ENCODE assay signal across 7 cellular contexts in genomic region chr12:89351489-89352241, GRCh38. TPM values are rescaled to one million over a fixed set of nuclear protein-coding genes. Genes with fewer than 3 reads are reported as not detected.
DNase-seq lines count a peak whose midpoint lies in the region; ATAC-seq, FAIRE-seq and TF ChIP-seq lines count a peak whose summit lies in the region.

No MANE protein-coding gene starts in this region.

- H3K9ac ChIP-seq in keratinocyte (ENCODE audit: control insufficient read depth, extremely low read depth, insufficient read depth, low read length) = peak overlapping the region; percentile 89

- no peak overlapping the region for H2AFZ ChIP-seq in keratinocyte (ENCODE audit: control insufficient read depth, low read length)

- TF ChIP-seq CTCF in body of pancreas (IDR thresholded peaks at IDR 0.05) = no peak
- TF ChIP-seq CTCF in keratinocyte (optimal IDR thresholded peaks at IDR 0.05 in 1 of 3, IDR thresholded peaks at IDR 0.05 in 1 of 3, conservative IDR thresholded peaks at IDR 0.05 in 1 of 3; ENCODE audit: extremely low read depth in 1 of 3, insufficient read depth in 2 of 3, low read length in 3 of 3) = no peak

- H3K4me1 ChIP-seq in body of pancreas = peaks cover 46% of the 10 kb centered on the region
- peaks cover 44% of the 10 kb centered on the region for H3K4me1 ChIP-seq in keratinocyte (ENCODE audit: control insufficient read depth, extremely low read depth, insufficient read depth, low read length)

- H3K9me3 ChIP-seq in body of pancreas = no peaks in the 10 kb centered on the region
- no peaks in the 10 kb centered on the region for H3K9me3 ChIP-seq in keratinocyte (ENCODE audit: control insufficient read depth, low read depth, low read length)

- intact Hi-C loops in body of pancreas (cut with DNase I) = no loop called here

- H3K36me3 ChIP-seq in body of pancreas (replicated peaks in 1 of 2; ENCODE audit: insufficient read depth in 1 of 2, low read depth in 2 of 2) = no peaks in the 10 kb centered on the region
- peaks cover 18 to 31% of the 10 kb centered on the region in 2 experiments for H3K36me3 ChIP-seq in keratinocyte (ENCODE audit: control insufficient read depth in 2 of 2, extremely low read depth in 1 of 2, insufficient read depth in 2 of 2, low read length in 2 of 2)

- peak overlapping the region; percentile 99 to 100 (median 100) for H3K27ac ChIP-seq in body of pancreas
- H3K27ac ChIP-seq in keratinocyte (ENCODE audit: control insufficient read depth, insufficient read depth, low read length) = peak overlapping the region; percentile 83

- peak in 1 of 3 donors; percentile 33 for TF ChIP-seq POLR2A in body of pancreas (IDR thresholded peaks at IDR 0.05)

- ATAC-seq in GM18517 (IDR thresholded peaks at IDR 0.05; ENCODE audit: unreplicated experiment) (peak; percentile 31), HG03025 (IDR thresholded peaks at IDR 0.05; ENCODE audit: low FRiP score, unreplicated experiment) (peak; percentile 21), body of pancreas (peak; percentile 2)

- DNase-seq in T-helper 1 cell (peak; percentile 10 to 62 (median 27)), body of pancreas (peak; percentile 54 to 67 (median 57)), keratinocyte (ENCODE audit: low read depth, low spot score) (no peak), MV-4-11 (lab: John Stamatoyannopoulos, UW) (no peak)
- DNase-seq in stimulated activated CD4-positive, alpha-beta T cell treated with anti-CD3 and anti-CD28 coated beads, Interleukin-2, amount 100 ng/mL, for 4 hours (ENCODE audit: low read depth) = peak; percentile 14

- dilution Hi-C loops in keratinocyte (cut with MboI; ENCODE audit: extremely low pct_ligation_motif_present, low sequenced_read_pairs) = no loop called here

- no peak overlapping the region for H3K4me2 ChIP-seq in keratinocyte (ENCODE audit: control insufficient read depth, extremely low read depth, insufficient read depth, low read depth, low read length)

- H3K9me1 ChIP-seq in keratinocyte (ENCODE audit: control insufficient read depth, extremely low read depth, insufficient read depth, low read length) = no peaks in the 10 kb centered on the region

- WGBS in body of pancreas, 2 donors = 1% methylated on average over 25 to 85 of the region's 87 CpGs

- peak overlapping the region; percentile 85 to 87 for H3K4me3 ChIP-seq in body of pancreas
- H3K4me3 ChIP-seq in keratinocyte (ENCODE audit: control insufficient read depth in 2 of 3, extremely low read depth in 1 of 3, insufficient read depth in 2 of 3, low read depth in 1 of 3, low read length in 3 of 3) = peak overlapping the region; percentile 84 to 99 (median 98)

- H4K20me1 ChIP-seq in keratinocyte (ENCODE audit: control insufficient read depth, extremely low read depth, insufficient read depth, low read length) = peaks cover 36% of the 10 kb centered on the region

- H3K27me3 ChIP-seq in body of pancreas (no peaks in the 10 kb centered on the region), keratinocyte (ENCODE audit: control insufficient read depth, extremely low read depth, insufficient read depth, low read length) (no peaks in the 10 kb centered on the region)

- no peak for FAIRE-seq in keratinocyte (lab: Jason Lieb, UNC)

- H3K79me2 ChIP-seq in keratinocyte (ENCODE audit: control insufficient read depth, insufficient read depth, low read length) = peaks cover 50% of the 10 kb centered on the region

RNA-seq across cellular contexts. Expression of gene DUSP6, which starts 0.6 kb away (rescaled TPM):
- total RNA-seq in body of pancreas = 10 to 100 TPM; 21.3 to 49.8 TPM
- 205 to 251 TPM (median 221 TPM) in 3 replicates for polyA plus RNA-seq in keratinocyte
- polyA plus RNA-seq in keratinocyte (2011; ENCODE audit: low read depth) = 66.1 TPM
- 66.2 and 96.4 TPM in 2 replicates for polyA plus RNA-seq in keratinocyte (2011; cell fraction: cytosol; rRNA removed)
- 255 and 281 TPM in 2 replicates for polyA plus RNA-seq in keratinocyte (2011; cell fraction: nucleus; rRNA removed)
- polyA plus RNA-seq in keratinocyte (2012; ENCODE audit: low replicate concordance) = 82.7 and 187 TPM in 2 replicates
- 454 to 649 TPM (median 503 TPM) in 3 replicates for polyA minus RNA-seq in keratinocyte
- 290 TPM for polyA minus RNA-seq in keratinocyte (2011; cell fraction: cytosol; rRNA and poly(A)+ RNA removed)
- 297 and 332 TPM in 2 replicates for polyA minus RNA-seq in keratinocyte (2011; cell fraction: nucleus; rRNA and poly(A)+ RNA removed)

Comparison
In these comparisons a context has a peak if more than half of its experiments do, and no peak if none do; other contexts are left out.
1. DNase-seq: peak in T-helper 1 cell (5 of 5), body of pancreas (4 of 4) and stimulated activated CD4-positive, alpha-beta T cell treated with anti-CD3 and anti-CD28 coated beads, Interleukin-2, amount 100 ng/mL, for 4 hours (single experiment); none in keratinocyte (single experiment) and MV-4-11 (single experiment).
2. Peak in every context shown above with its lines, with median percentiles within 50 percentile points of each other: ATAC-seq.